Comparison of ENCODE assay signal across 8 cellular contexts in genomic region chr2:32063310-32064020, GRCh38. TPM values are rescaled to one million over a fixed set of nuclear protein-coding genes. Genes with fewer than 3 reads are reported as not detected.
A peak's percentile ranks its signal among the peaks of the same experiment; 100 is the strongest.
DNase-seq lines count a peak whose midpoint lies in the region; ATAC-seq and TF ChIP-seq lines count a peak whose summit lies in the region.

Gene SPAST (plus strand): TSS chr2:32063556. CDS start chr2:32063832, 276 bp downstream.

- no peaks in the 10 kb centered on the region for H3K9me3 Mint-ChIP-seq in activated naive CD4-positive, alpha-beta T cell treated with anti-CD3 and anti-CD28 coated beads, Interleukin-2, amount 50 U/mL, for 72 hours

- peak; percentile 91 for DNase-seq in GM12864 (ENCODE audit: low read depth)
- peak; percentile 97 for DNase-seq in NCI-H1092 treated with DMSO at 0.1 percent for 48 hours (lab: John Stamatoyannopoulos, UW)
- DNase-seq in SKM-1 (lab: John Stamatoyannopoulos, UW; ENCODE audit: unreplicated experiment): peak; percentile 93
- DNase-seq in activated naive CD4-positive, alpha-beta T cell treated with anti-CD3 and anti-CD28 coated beads, Interleukin-2, amount 50 U/mL, for 72 hours (ENCODE audit: low spot score in 2 of 2): peak; percentile 96 to 97
- peak; percentile 69 for DNase-seq in glomerular endothelial cell (ENCODE audit: extremely low read depth, low read depth, low spot score)
- DNase-seq in occipital lobe (lab: John Stamatoyannopoulos, UW): peak; percentile 93

- peak within 1 kb of the TSS; percentile 92 for H3K4me3 ChIP-seq in GM12864 (ENCODE audit: low read depth, low read length)

- peak within 1 kb of the TSS; percentile 61 for H3K27ac ChIP-seq in temporal lobe (ENCODE audit: low read depth, low read length)

- ATAC-seq in HG02623 (IDR thresholded peaks at IDR 0.05; ENCODE audit: unreplicated experiment): peak; percentile 93
- peak; percentile 95 to 97 for ATAC-seq in activated naive CD4-positive, alpha-beta T cell treated with anti-CD3 and anti-CD28 coated beads, Interleukin-2, amount 50 U/mL, for 72 hours

- peaks cover 0 to 11% of the 10 kb centered on the region in 2 donors for H3K36me3 Mint-ChIP-seq in activated naive CD4-positive, alpha-beta T cell treated with anti-CD3 and anti-CD28 coated beads, Interleukin-2, amount 50 U/mL, for 72 hours

- H3K27ac Mint-ChIP-seq in activated naive CD4-positive, alpha-beta T cell treated with anti-CD3 and anti-CD28 coated beads, Interleukin-2, amount 50 U/mL, for 72 hours: peak within 1 kb of the TSS; percentile 93 to 98

- TF ChIP-seq CTCF in GM12864 (IDR thresholded peaks at IDR 0.05; ENCODE audit: low read depth, low read length, missing control alignments): peak; percentile 36

RNA-seq across cellular contexts. Expression of gene SPAST, which starts in this region (rescaled TPM):
- 10 to 100 TPM; 15.8 to 16.3 TPM for total RNA-seq in activated naive CD4-positive, alpha-beta T cell treated with anti-CD3 and anti-CD28 coated beads, Interleukin-2, amount 50 U/mL, for 72 hours
- total RNA-seq in glomerular endothelial cell (18.3 and 19.9 TPM in 2 replicates), occipital lobe (240 TPM), temporal lobe (136 TPM)

Comparison
In these comparisons a context has a peak if more than half of its experiments do, and no peak if none do; other contexts are left out.
1. Peak in every context shown above with its lines: DNase-seq, ATAC-seq, H3K4me3 ChIP-seq and H3K27ac ChIP-seq.